8 cellular contexts compared by ENCODE assay signal in genomic region chr19:16572332-16573211, GRCh38.
DNase-seq lines count a peak whose midpoint lies in the region; ATAC-seq lines count a peak whose summit lies in the region.

Gene SLC35E1 (minus strand): TSS chr19:16572415. CDS start chr19:16572364, 51 bp downstream.

- peaks cover 47% of the 10 kb centered on the region for H3K36me3 Mint-ChIP-seq in central memory CD8-positive, alpha-beta T cell (ENCODE audit: insufficient read depth)

- H3K4me1 Mint-ChIP-seq in central memory CD8-positive, alpha-beta T cell, result peaks cover 37% of the 10 kb centered on the region

- DNase-seq in AG20443 (ENCODE audit: low spot score) (peak; percentile 99), NCI-H345 treated with DMSO at 0.1 percent for 48 hours (lab: John Stamatoyannopoulos, UW; ENCODE audit: unreplicated experiment) (peak; percentile 75), iris pigment epithelial cell (ENCODE audit: low read depth) (peak; percentile 94)
- DNase-seq in central memory CD8-positive, alpha-beta T cell (ENCODE audit: low spot score in 2 of 2), result peak; percentile 75 to 85
- peak; percentile 84 to 88 for DNase-seq in stimulated activated CD4-positive, alpha-beta T cell treated with anti-CD3 and anti-CD28 coated beads, Interleukin-12 subunit alpha, Interleukin-12 subunit beta, amount 100 ng/mL, for 24 hours (ENCODE audit: low read depth in 2 of 2)

- no peaks in the 10 kb centered on the region for H3K27me3 Mint-ChIP-seq in central memory CD8-positive, alpha-beta T cell

- ATAC-seq in GM19035 (IDR thresholded peaks at IDR 0.05; ENCODE audit: unreplicated experiment) (peak; percentile 82), HG03342 (IDR thresholded peaks at IDR 0.05; ENCODE audit: unreplicated experiment) (peak; percentile 82)
- peak; percentile 96 for ATAC-seq in activated CD4-positive, CD25-positive, alpha-beta regulatory T cell treated with anti-CD3 and anti-CD28 coated beads, Interleukin-2, amount 50 U/mL, for 24 hours
- ATAC-seq in central memory CD8-positive, alpha-beta T cell (replicated peaks; ENCODE audit: extremely low read depth, poor library complexity, severe bottlenecking), result peak; percentile 91

- H3K9me3 Mint-ChIP-seq in central memory CD8-positive, alpha-beta T cell, result no peaks in the 10 kb centered on the region

- peak within 1 kb of the TSS; percentile 92 for H3K4me3 Mint-ChIP-seq in central memory CD8-positive, alpha-beta T cell

- peak within 1 kb of the TSS; percentile 98 for H3K27ac Mint-ChIP-seq in central memory CD8-positive, alpha-beta T cell (ENCODE audit: low read depth)

Comparison
In these comparisons a context has a peak if more than half of its experiments do, and no peak if none do; other contexts are left out.
1. Peak in every context shown above with its lines: DNase-seq and ATAC-seq.